ENCODE assay signal across 8 cellular contexts in genomic region chr7:25854608-25855497, GRCh38.
DNase-seq lines count a peak whose midpoint lies in the region; ATAC-seq and TF ChIP-seq lines count a peak whose summit lies in the region.

No MANE protein-coding gene starts in this region.

- H3K4me1 ChIP-seq in heart left ventricle, result peaks cover 0 to 47% (median 20%) of the 10 kb centered on the region in 12 donors

- intact Hi-C loops in heart left ventricle (cut with DNase I) (loop anchor here in 7 of 10 donors (2.0 to 10.0 kb wide), 9 partner anchors 220 to 1310 kb away; partner anchors contain the start of gene HOXA9 (in 1 of the 7)), Right ventricle myocardium superior (cut with DNase I) (no loop called here), left colon (cut with DNase I, micrococcal nuclease) (loop anchor here in 1 of 2 donors (5.0 to 10.0 kb wide), 4 partner anchors 288 to 1320 kb away; partner anchors contain the start of gene HOXA10)

- H3K27me3 ChIP-seq in heart left ventricle, result peaks cover 38 to 93% (median 79%) of the 10 kb centered on the region in 9 donors
- no peaks in the 10 kb centered on the region for H3K27me3 ChIP-seq in brain microvascular endothelial cell (replicated peaks)

- H3K4me3 ChIP-seq in heart left ventricle (no peak overlapping the region), brain microvascular endothelial cell (ENCODE audit: low read depth, low read length) (peak overlapping the region; percentile 24)

- DNase-seq in heart left ventricle (peak in 1 of 5 donors; percentile 44), Right ventricle myocardium superior (no peak), KBM-7 (peak; percentile 98), NOMO-1 (lab: John Stamatoyannopoulos, UW; ENCODE audit: unreplicated experiment in 2 of 2) (peak; percentile 91 to 98), brain microvascular endothelial cell (peak; percentile 99), left colon (peak; percentile 72 to 85), substantia nigra (lab: John Stamatoyannopoulos, UW) (peak in 25 of 49 donors; percentile 6 to 80 (median 32))

- WGBS in heart left ventricle, 4 donors, result 15 to 26% (median 22%) methylated on average over 20 of the region's 20 CpGs

- in situ Hi-C loops in KBM-7 (cut with MboI; ENCODE audit: low pct_unique_long_range_greater_than_20kb, low sequenced_read_pairs) (loop anchor here (25.0 kb wide), 1 partner anchor 1307 kb away; the partner anchor contains the start of genes HOXA10, HOXA3, HOXA7 and HOXA9), brain microvascular endothelial cell (cut with HindIII; ENCODE audit: low pct_ligation_motif_present, low sequenced_read_pairs) (no loop called here)

- TF ChIP-seq POLR2A in heart left ventricle (IDR thresholded peaks at IDR 0.05), result no peak

- H3K27ac ChIP-seq in heart left ventricle, result peak overlapping the region in 2 of 12 donors; percentile 1 to 80
- peak overlapping the region; percentile 88 for H3K27ac ChIP-seq in brain microvascular endothelial cell
- no peak overlapping the region for H3K27ac ChIP-seq in substantia nigra (ENCODE audit: low read depth, low read length, poor library complexity, severe bottlenecking)

- peak in 11 of 12 donors; percentile 27 to 60 (median 42) for TF ChIP-seq CTCF in heart left ventricle (IDR thresholded peaks at IDR 0.05)
- TF ChIP-seq CTCF in brain microvascular endothelial cell (IDR thresholded peaks at IDR 0.05; ENCODE audit: low read depth, low read length, missing control alignments), result peak; percentile 86

- H3K9me3 ChIP-seq in heart left ventricle, result no peaks in the 10 kb centered on the region

- no peaks in the 10 kb centered on the region for H3K36me3 ChIP-seq in heart left ventricle
- no peaks in the 10 kb centered on the region for H3K36me3 ChIP-seq in brain microvascular endothelial cell (replicated peaks)

- ATAC-seq in heart left ventricle (peak in 1 of 4 donors; percentile 53), Right ventricle myocardium superior (ENCODE audit: poor library complexity) (no peak), left colon (peak; percentile 58), GM18511 (IDR thresholded peaks at IDR 0.05; ENCODE audit: unreplicated experiment) (no peak)
